ENCODE assay signal across 23 cellular contexts in genomic region chr18:77082316-77082715, GRCh38. TPM values are rescaled to one million over a fixed set of nuclear protein-coding genes. Genes with fewer than 3 reads are reported as not detected.
DNase-seq lines count a peak whose midpoint lies in the region; ATAC-seq and TF ChIP-seq lines count a peak whose summit lies in the region.
"Had no signal": no experiment of that assay in that cellular context is flagged by ENCODE, and none has a peak within 500 bp of the region (broad histone marks: within the 10 kb centered on the region; RNA-seq: fewer than 3 reads in every experiment).

No MANE protein-coding gene starts in this region.

- ATAC-seq in activated CD8-positive, alpha-beta memory T cell treated with anti-CD3 and anti-CD28 coated beads, Interleukin-2, amount 10 ng/mL, durations not matched to agents 7 days and 5 days: no peak
- ATAC-seq in lower lobe of right lung (no peak), HG03520 (IDR thresholded peaks at IDR 0.05; ENCODE audit: unreplicated experiment) (no peak)
- ATAC-seq: heart left ventricle, SK-N-SH treated with all-trans-retinoic acid at 6 μM for 48 hours had no signal

- no peaks in the 10 kb centered on the region for H4K20me1 ChIP-seq in GM23248 (ENCODE audit: insufficient read depth)

- intact Hi-C loops in lower lobe of right lung (cut with DNase I): no loop called here

- peaks cover 86% of the 10 kb centered on the region for H3K4me1 ChIP-seq in lower lobe of right lung
- H3K4me1 ChIP-seq in GM23248 (ENCODE audit: insufficient read depth): peaks cover 23% of the 10 kb centered on the region

- peaks cover 63% of the 10 kb centered on the region for H3K36me3 Mint-ChIP-seq in activated CD8-positive, alpha-beta memory T cell treated with anti-CD3 and anti-CD28 coated beads, Interleukin-2, amount 10 ng/mL, durations not matched to agents 7 days and 5 days

- H3K9me3 Mint-ChIP-seq in activated CD8-positive, alpha-beta memory T cell treated with anti-CD3 and anti-CD28 coated beads, Interleukin-2, amount 10 ng/mL, durations not matched to agents 7 days and 5 days (ENCODE audit: low read depth): no peaks in the 10 kb centered on the region
- H3K9me3 Mint-ChIP-seq: memory B cell had no signal

- DNase-seq in activated CD8-positive, alpha-beta memory T cell treated with anti-CD3 and anti-CD28 coated beads, Interleukin-2, amount 50 U/mL, for 48 hours: peak; percentile 39
- no peak for DNase-seq in activated CD8-positive, alpha-beta memory T cell treated with anti-CD3 and anti-CD28 coated beads, Interleukin-2, amount 10 ng/mL, durations not matched to agents 7 days and 5 days
- DNase-seq in NB4 (ENCODE audit: low read depth): peak; percentile 48
- no peak for DNase-seq in lower lobe of right lung
- DNase-seq in GM23248: no peak
- no peak for DNase-seq in substantia nigra (lab: John Stamatoyannopoulos, UW)
- no peak for DNase-seq in ureter (ENCODE audit: low spot score)
- DNase-seq: ACHN; activated CD4-positive, alpha-beta T cell treated with anti-CD3 and anti-CD28 coated beads, Interleukin-2, amount 50 U/mL, for 4 hours; activated gamma-delta T cell; cerebellar nuclear complex; effector CD8-positive, alpha-beta T cell; erythroblast; heart left ventricle; NCI-H1417 treated with DMSO at 0.1 percent for 48 hours; NCI-H446 treated with DMSO at 0.1 percent for 48 hours; nucleus accumbens; stimulated activated CD4-positive, alpha-beta T cell treated with anti-CD3 and anti-CD28 coated beads, Interleukin-1b, Interleukin-23, amount 100 ng/mL, for 48 hours; upper lobe of left lung had no signal

- H3K36me3 ChIP-seq in lower lobe of right lung (no peaks in the 10 kb centered on the region), GM23248 (ENCODE audit: low read depth) (no peaks in the 10 kb centered on the region)
- H3K36me3 ChIP-seq: heart left ventricle, upper lobe of left lung had no signal

- peaks cover 22% of the 10 kb centered on the region for H3F3A ChIP-seq in GM23248 (ENCODE audit: insufficient read depth)

- H3K27me3 Mint-ChIP-seq in activated CD8-positive, alpha-beta memory T cell treated with anti-CD3 and anti-CD28 coated beads, Interleukin-2, amount 10 ng/mL, durations not matched to agents 7 days and 5 days: no peaks in the 10 kb centered on the region
- H3K27me3 Mint-ChIP-seq: memory B cell had no signal

- in situ Hi-C loops in GM23248 (cut with MboI): no loop called here

- H3K27ac ChIP-seq in lower lobe of right lung (peak overlapping the region; percentile 2), GM23248 (no peak overlapping the region), substantia nigra (ENCODE audit: low read depth, low read length, poor library complexity, severe bottlenecking) (no peak overlapping the region)

- no peak for TF ChIP-seq POLR2A in NB4 (IDR thresholded peaks at IDR 0.05; ENCODE audit: extremely low read depth, insufficient read length)

- TF ChIP-seq CTCF in NB4 (IDR thresholded peaks at IDR 0.05; ENCODE audit: low read depth, low read length): no peak
- no peak for TF ChIP-seq CTCF in lower lobe of right lung (IDR thresholded peaks at IDR 0.05)

- no peaks in the 10 kb centered on the region for H3K9me2 ChIP-seq in GM23248 (ENCODE audit: insufficient read depth)

- H3K27me3 ChIP-seq in lower lobe of right lung (ENCODE audit: low read depth) (no peaks in the 10 kb centered on the region), GM23248 (replicated peaks; ENCODE audit: insufficient read depth) (no peaks in the 10 kb centered on the region)
- H3K27me3 ChIP-seq: heart left ventricle, upper lobe of left lung had no signal

- H3K9me3 ChIP-seq in lower lobe of right lung: no peaks in the 10 kb centered on the region
- H3K9me3 ChIP-seq in GM23248 (ENCODE audit: low read depth): no peaks in the 10 kb centered on the region
- H3K9me3 ChIP-seq: heart left ventricle, upper lobe of left lung had no signal

- 91 to 95% methylated on average over 8 of the region's 8 CpGs for WGBS in GM23248 (ENCODE audit: low coverage in 1 of 2, low lambda C conversion rate in 2 of 2, missing lambda C conversion rate in 2 of 2), 2 experiments

- no peak overlapping the region for H3K4me3 Mint-ChIP-seq in activated CD8-positive, alpha-beta memory T cell treated with anti-CD3 and anti-CD28 coated beads, Interleukin-2, amount 10 ng/mL, durations not matched to agents 7 days and 5 days
- H3K4me3 Mint-ChIP-seq: memory B cell had no signal

- no peak overlapping the region for H2AFZ ChIP-seq in GM23248

- H3K27ac Mint-ChIP-seq in activated CD8-positive, alpha-beta memory T cell treated with anti-CD3 and anti-CD28 coated beads, Interleukin-2, amount 10 ng/mL, durations not matched to agents 7 days and 5 days: no peak overlapping the region

- H3K9ac ChIP-seq in GM23248: no peak overlapping the region

- H3K4me1 Mint-ChIP-seq in activated CD8-positive, alpha-beta memory T cell treated with anti-CD3 and anti-CD28 coated beads, Interleukin-2, amount 10 ng/mL, durations not matched to agents 7 days and 5 days: peaks cover 77% of the 10 kb centered on the region

- CTCF ChIA-PET in activated CD8-positive, alpha-beta memory T cell treated with anti-CD3 and anti-CD28 coated beads, Interleukin-2, amount 10 ng/mL, durations not matched to agents 7 days and 5 days (lab: Charles Lee): interaction anchor here (3.2 kb wide), 1 partner anchor 10 kb away, joined by 13 read pairs; no protein-coding TSS in a partner anchor

- no peaks in the 10 kb centered on the region for H3K79me2 ChIP-seq in GM23248 (ENCODE audit: insufficient read depth)

- no peak overlapping the region for H3K4me2 ChIP-seq in GM23248 (ENCODE audit: unreplicated experiment)

- H3K4me3 ChIP-seq in NB4 (ENCODE audit: low read depth, low read length) (no peak overlapping the region), lower lobe of right lung (no peak overlapping the region), GM23248 (no peak overlapping the region)
- H3K4me3 ChIP-seq: heart left ventricle, skin epidermis, upper lobe of left lung had no signal

RNA-seq across cellular contexts. Expression of gene MBP, which starts 50.3 kb away (rescaled TPM):
- 100 to 1,000 TPM in 1 of 2 experiments, 10 to 100 TPM in 1; 94.7 to 101 TPM for total RNA-seq in activated CD8-positive, alpha-beta memory T cell treated with anti-CD3 and anti-CD28 coated beads, Interleukin-2, amount 10 ng/mL, durations not matched to agents 7 days and 5 days
- total RNA-seq in lower lobe of right lung (90.6 TPM), ureter (78.7 TPM)
- 2.2 and 2.7 TPM in 2 replicates for total RNA-seq in GM23248 (2014; rRNA removed; shearing (Covaris generic))
- 2.9 and 3.3 TPM in 2 replicates for polyA plus RNA-seq in GM23248 (2016; fragmentation: Nextera tagmentation; extraction: Ambion mirVana)

Comparison
In these comparisons a context has a peak if more than half of its experiments do, and no peak if none do; other contexts are left out.
1. DNase-seq: peak in activated CD8-positive, alpha-beta memory T cell treated with anti-CD3 and anti-CD28 coated beads, Interleukin-2, amount 50 U/mL, for 48 hours (single experiment) and NB4 (single experiment); none in activated CD8-positive, alpha-beta memory T cell treated with anti-CD3 and anti-CD28 coated beads, Interleukin-2, amount 10 ng/mL, durations not matched to agents 7 days and 5 days (single experiment), lower lobe of right lung (single experiment), GM23248 (single experiment), substantia nigra (0 of 49) and ureter (single experiment).
2. RNA of gene MBP, which starts 50.3 kb away (total RNA-seq): 94.7 to 101 TPM in activated CD8-positive, alpha-beta memory T cell treated with anti-CD3 and anti-CD28 coated beads, Interleukin-2, amount 10 ng/mL, durations not matched to agents 7 days and 5 days, 90.6 TPM in lower lobe of right lung (single experiment) and 78.7 TPM in ureter (single experiment); 2.2 to 2.7 TPM in GM23248; every median in the first group is over 10 times any median in the second.